9 cellular contexts compared by ENCODE assay signal in genomic region chr3:190017575-190018288, GRCh38.
DNase-seq lines count a peak whose midpoint lies in the region; ATAC-seq, FAIRE-seq and TF ChIP-seq lines count a peak whose summit lies in the region.
"Had no signal": no experiment of that assay in that cellular context is flagged by ENCODE, and none has a peak within 500 bp of the region (broad histone marks: within the 10 kb centered on the region; RNA-seq: fewer than 3 reads in every experiment).

No MANE protein-coding gene starts in this region.

- no peak overlapping the region for H3K9ac ChIP-seq in endothelial cell of umbilical vein (replicated peaks; ENCODE audit: extremely low read depth, insufficient read depth, low read length)
- H3K9ac ChIP-seq: KMS-11 had no signal

- POLR2A ChIA-PET in endothelial cell of umbilical vein (lab: Charles Lee): no interaction called here

- no peak for TF ChIP-seq POLR2A in endothelial cell of umbilical vein (IDR thresholded peaks at IDR 0.05; ENCODE audit: low read depth, low read length)

- no peak overlapping the region for H3K27ac Mint-ChIP-seq in progenitor cell of endocrine pancreas
- H3K27ac Mint-ChIP-seq in effector memory CD8-positive, alpha-beta T cell: no peak overlapping the region

- no peaks in the 10 kb centered on the region for H3K9me3 ChIP-seq in endothelial cell of umbilical vein (replicated peaks; ENCODE audit: control insufficient read depth, insufficient read depth, low read length)

- peaks cover 8% of the 10 kb centered on the region for H3K4me1 Mint-ChIP-seq in progenitor cell of endocrine pancreas (ENCODE audit: low read depth)
- H3K4me1 Mint-ChIP-seq in effector memory CD8-positive, alpha-beta T cell (ENCODE audit: low read depth in 2 of 2): no peaks in the 10 kb centered on the region

- H3K4me1 ChIP-seq in endothelial cell of umbilical vein (ENCODE audit: control insufficient read depth, extremely low read depth, insufficient read depth, low read length): peaks cover 3% of the 10 kb centered on the region

- no peaks in the 10 kb centered on the region for H4K20me1 ChIP-seq in endothelial cell of umbilical vein (replicated peaks; ENCODE audit: control insufficient read depth, extremely low read depth, insufficient read depth, low read length)

- peak; percentile 48 for DNase-seq in GM12865 (ENCODE audit: low read depth)
- peak; percentile 13 for DNase-seq in NCI-H524 treated with DMSO at 0.1 percent for 48 hours (lab: John Stamatoyannopoulos, UW)
- peak; percentile 84 for DNase-seq in endothelial cell of umbilical vein (ENCODE audit: low read depth, low spot score)
- DNase-seq in progenitor cell of endocrine pancreas (ENCODE audit: low spot score, unreplicated experiment): no peak
- no peak for DNase-seq in effector memory CD8-positive, alpha-beta T cell

- peaks cover 64% of the 10 kb centered on the region for H3K27me3 Mint-ChIP-seq in progenitor cell of endocrine pancreas
- H3K27me3 Mint-ChIP-seq in effector memory CD8-positive, alpha-beta T cell: peaks cover 0 to 11% of the 10 kb centered on the region in 2 donors

- no peak overlapping the region for H3K4me3 ChIP-seq in GM12865 (ENCODE audit: low read depth, low read length)
- no peak overlapping the region for H3K4me3 ChIP-seq in endothelial cell of umbilical vein (replicated peaks in 1 of 3; ENCODE audit: insufficient read depth in 1 of 3, low read depth in 1 of 3, low read length in 3 of 3)

- H3K27ac ChIP-seq in endothelial cell of umbilical vein (ENCODE audit: insufficient read depth, low read depth, low read length): no peak overlapping the region
- H3K27ac ChIP-seq: KMS-11 had no signal

- CTCF ChIA-PET in endothelial cell of umbilical vein (lab: Charles Lee): interaction anchor here (0.9 to 3.8 kb wide), 9 partner anchors 45 to 406 kb away, joined by 3 to 19 read pairs (median 12); partner anchors contain the start of genes CLDN1 and P3H2

- no peaks in the 10 kb centered on the region for H3K27me3 ChIP-seq in endothelial cell of umbilical vein (ENCODE audit: control insufficient read depth in 2 of 2, insufficient read depth in 2 of 2, low read length in 2 of 2)

- no peaks in the 10 kb centered on the region for H3K36me3 Mint-ChIP-seq in progenitor cell of endocrine pancreas (ENCODE audit: insufficient read depth)
- no peaks in the 10 kb centered on the region for H3K36me3 Mint-ChIP-seq in effector memory CD8-positive, alpha-beta T cell (ENCODE audit: insufficient read depth)

- intact Hi-C loops in endothelial cell of umbilical vein (cut with micrococcal nuclease): loop anchor here (1.0 to 2.0 kb wide), 5 partner anchors 50 to 407 kb away; partner anchors contain the start of genes CLDN1 and P3H2

- H3K4me2 ChIP-seq in endothelial cell of umbilical vein (ENCODE audit: insufficient read depth, low read length): no peak overlapping the region
- H3K4me2 ChIP-seq: KMS-11 had no signal

- dilution Hi-C loops in endothelial cell of umbilical vein (cut with MboI; ENCODE audit: extremely low pct_ligation_motif_present, low sequenced_read_pairs): no loop called here

- H3K4me3 Mint-ChIP-seq in progenitor cell of endocrine pancreas (ENCODE audit: low read depth): no peak overlapping the region
- H3K4me3 Mint-ChIP-seq in effector memory CD8-positive, alpha-beta T cell: no peak overlapping the region

- H3K9me3 Mint-ChIP-seq in progenitor cell of endocrine pancreas (ENCODE audit: low read depth): no peaks in the 10 kb centered on the region
- H3K9me3 Mint-ChIP-seq in effector memory CD8-positive, alpha-beta T cell: no peaks in the 10 kb centered on the region

- BruUV-seq in endothelial cell of umbilical vein (replicated peaks; lab: Mats Ljungman, UMichigan): no TSS peak

- FAIRE-seq in endothelial cell of umbilical vein (lab: Jason Lieb, UNC): peak; percentile 84

- peak; percentile 21 for TF ChIP-seq CTCF in GM12865 (IDR thresholded peaks at IDR 0.05; ENCODE audit: insufficient read depth, low read depth, low read length, missing control alignments)
- TF ChIP-seq CTCF in endothelial cell of umbilical vein (IDR thresholded peaks at IDR 0.05; ENCODE audit: extremely low read depth in 1 of 2, insufficient read depth in 1 of 2, low read depth in 1 of 2, low read length in 2 of 2): peak; percentile 28 to 47
- TF ChIP-seq CTCF in progenitor cell of endocrine pancreas (IDR thresholded peaks at IDR 0.05; ENCODE audit: unreplicated experiment): peak; percentile 34

- ATAC-seq in GM19023 (IDR thresholded peaks at IDR 0.05; ENCODE audit: unreplicated experiment): no peak
- no peak for ATAC-seq in GM19397 (IDR thresholded peaks at IDR 0.05; ENCODE audit: unreplicated experiment)
- ATAC-seq in GM19351 (IDR thresholded peaks at IDR 0.05; ENCODE audit: unreplicated experiment): no peak
- ATAC-seq in effector memory CD8-positive, alpha-beta T cell (replicated peaks): no peak

- no peaks in the 10 kb centered on the region for H3K36me3 ChIP-seq in endothelial cell of umbilical vein (ENCODE audit: control insufficient read depth in 2 of 2, extremely low read depth in 1 of 2, insufficient read depth in 2 of 2, low read length in 2 of 2)

- peak overlapping the region; percentile 75 for H2AFZ ChIP-seq in endothelial cell of umbilical vein (ENCODE audit: low read depth, low read length)

- H3K9me1 ChIP-seq in endothelial cell of umbilical vein (replicated peaks; ENCODE audit: control insufficient read depth, extremely low read depth, insufficient read depth, low read length): no peaks in the 10 kb centered on the region

- no peaks in the 10 kb centered on the region for H3K79me2 ChIP-seq in endothelial cell of umbilical vein (ENCODE audit: control insufficient read depth, insufficient read depth, low read length)

TF ChIP-seq in endothelial cell of umbilical vein, 7 proteins besides CTCF, POLR2A, EP300 and RAD21:
- TF ChIP-seq MYC (IDR thresholded peaks at IDR 0.05; ENCODE audit: low read depth, low read length) (no peak), POLR2AphosphoS5 (IDR thresholded peaks at IDR 0.05; ENCODE audit: insufficient read depth, low read depth, low read length) (no peak), FOS (IDR thresholded peaks at IDR 0.05; ENCODE audit: borderline replicate concordance, insufficient read depth, low read length) (no peak), MAX (IDR thresholded peaks at IDR 0.05; ENCODE audit: insufficient read depth, insufficient read length) (no peak), JUN (IDR thresholded peaks at IDR 0.05; ENCODE audit: borderline replicate concordance, insufficient read depth, insufficient read length, low read depth) (no peak), EZH2 (IDR thresholded peaks at IDR 0.05; ENCODE audit: borderline replicate concordance, low read depth, low read length, severe bottlenecking) (no peak), GATA2 (IDR thresholded peaks at IDR 0.05; ENCODE audit: insufficient read depth, insufficient read length, low read depth, low read length) (no peak)

Comparison
In these comparisons a context has a peak if more than half of its experiments do, and no peak if none do; other contexts are left out.
1. DNase-seq: peak in GM12865 (single experiment), NCI-H524 treated with DMSO at 0.1 percent for 48 hours (single experiment) and endothelial cell of umbilical vein (single experiment); none in progenitor cell of endocrine pancreas (single experiment) and effector memory CD8-positive, alpha-beta T cell (0 of 3).
2. Peak in every context shown above with its lines, with median percentiles within 50 percentile points of each other: CTCF ChIP-seq.